Comparison of ENCODE assay signal across 25 cellular contexts in genomic region chr9:77276799-77277198, GRCh38.
"Had no signal": no experiment of that assay in that cellular context is flagged by ENCODE, and none has a peak within 500 bp of the region (broad histone marks: within the 10 kb centered on the region; RNA-seq: fewer than 3 reads in every experiment).

No MANE protein-coding gene starts in this region.

- H3K4me2 ChIP-seq: hepatocyte, smooth muscle cell had no signal

- H3K27ac ChIP-seq: hepatocyte, lower lobe of right lung, testis, uterus had no signal

- H3K79me2 ChIP-seq: hepatocyte had no signal

- H3K9me3 ChIP-seq: lower lobe of right lung, testis, uterus had no signal

- H2AFZ ChIP-seq: hepatocyte had no signal

- H3K4me3 Mint-ChIP-seq: activated naive CD4-positive, alpha-beta T cell treated with anti-CD3 and anti-CD28 coated beads, Interleukin-2, amount 10 ng/mL, durations not matched to agents 7 days and 5 days; immature natural killer cell; naive thymus-derived CD4-positive, alpha-beta T cell; neural crest cell; stimulated activated naive B cell treated with anti-CD40 and anti-IgM and Interleukin-4, amounts not matched to agents 10 μg/mL and 1 μg/mL and 100 μg/mL, for 72 hours; T-helper 2 cell treated with Interferon-gamma antibody and Interleukin-4, amounts not matched to agents 5 μg/mL and 100 μg/mL, for 36 hours had no signal

- H3K36me3 ChIP-seq: lower lobe of right lung, uterus had no signal

- H3K27ac Mint-ChIP-seq: activated naive CD4-positive, alpha-beta T cell treated with anti-CD3 and anti-CD28 coated beads, Interleukin-2, amount 10 ng/mL, durations not matched to agents 7 days and 5 days; immature natural killer cell; naive thymus-derived CD4-positive, alpha-beta T cell; stimulated activated naive B cell treated with anti-CD40 and anti-IgM and Interleukin-4, amounts not matched to agents 10 μg/mL and 1 μg/mL and 100 μg/mL, for 72 hours; T-helper 2 cell treated with Interferon-gamma antibody and Interleukin-4, amounts not matched to agents 5 μg/mL and 100 μg/mL, for 36 hours had no signal

- H3K27me3 Mint-ChIP-seq: activated naive CD4-positive, alpha-beta T cell treated with anti-CD3 and anti-CD28 coated beads, Interleukin-2, amount 10 ng/mL, durations not matched to agents 7 days and 5 days; naive thymus-derived CD4-positive, alpha-beta T cell; stimulated activated naive B cell treated with anti-CD40 and anti-IgM and Interleukin-4, amounts not matched to agents 10 μg/mL and 1 μg/mL and 100 μg/mL, for 72 hours had no signal

- H3K4me1 Mint-ChIP-seq: immature natural killer cell; neural crest cell; stimulated activated naive B cell treated with anti-CD40 and anti-IgM and Interleukin-4, amounts not matched to agents 10 μg/mL and 1 μg/mL and 100 μg/mL, for 72 hours had no signal

- H3K4me3 ChIP-seq: hepatocyte, lower lobe of right lung, smooth muscle cell, testis, uterus had no signal

- H3K9me3 Mint-ChIP-seq: activated naive CD4-positive, alpha-beta T cell treated with anti-CD3 and anti-CD28 coated beads, Interleukin-2, amount 10 ng/mL, durations not matched to agents 7 days and 5 days; immature natural killer cell; naive thymus-derived CD4-positive, alpha-beta T cell; neural crest cell; stimulated activated naive B cell treated with anti-CD40 and anti-IgM and Interleukin-4, amounts not matched to agents 10 μg/mL and 1 μg/mL and 100 μg/mL, for 72 hours; T-helper 2 cell treated with Interferon-gamma antibody and Interleukin-4, amounts not matched to agents 5 μg/mL and 100 μg/mL, for 36 hours had no signal

- ATAC-seq: left lobe of liver; lower lobe of right lung; naive thymus-derived CD4-positive, alpha-beta T cell; sciatic nerve; stimulated activated naive B cell treated with anti-CD40 and anti-IgM and Interleukin-4, amounts not matched to agents 10 μg/mL and 1 μg/mL and 100 μg/mL, for 72 hours had no signal

- H3K4me1 ChIP-seq: lower lobe of right lung, testis, uterus had no signal

- DNase-seq: activated CD4-positive, alpha-beta T cell treated with anti-CD3 and anti-CD28 coated beads, Interleukin-2, amount 50 U/mL, for 4 hours; activated CD8-positive, alpha-beta memory T cell treated with anti-CD3 and anti-CD28 coated beads, Interleukin-2, amount 50 U/mL, for 48 hours; activated effector memory CD4-positive, alpha-beta T cell treated with anti-CD3 and anti-CD28 coated beads, Interleukin-2, amount 50 U/mL, for 16 hours; activated naive CD4-positive, alpha-beta T cell treated with anti-CD3 and anti-CD28 coated beads, Interleukin-2, amount 10 ng/mL, durations not matched to agents 7 days and 5 days; activated T-cell treated with anti-CD3 and anti-CD28 coated beads, Interleukin-2, amount 50 U/mL, for 48 hours; amygdala; cortex of kidney; erythroblast; foreskin fibroblast; immature natural killer cell; lower lobe of right lung; naive thymus-derived CD4-positive, alpha-beta T cell; occipital lobe; stimulated activated CD4-positive, alpha-beta T cell treated with anti-CD3 and anti-CD28 coated beads, Interleukin-2, amount 100 ng/mL, for 48 hours; stimulated activated CD8-positive, alpha-beta memory T cell treated with anti-CD3 and anti-CD28 coated beads, Interleukin-4, amount 100 ng/mL, for 48 hours; stimulated activated naive B cell treated with anti-CD40 and anti-IgM and Interleukin-4, amounts not matched to agents 10 μg/mL and 1 μg/mL and 100 μg/mL, for 72 hours; testis; trophoblast cell; uterus had no signal

- H3K27me3 ChIP-seq: hepatocyte, testis, uterus had no signal
